Comparison of ENCODE assay signal across 25 cellular contexts in the genomic region with DNA sequence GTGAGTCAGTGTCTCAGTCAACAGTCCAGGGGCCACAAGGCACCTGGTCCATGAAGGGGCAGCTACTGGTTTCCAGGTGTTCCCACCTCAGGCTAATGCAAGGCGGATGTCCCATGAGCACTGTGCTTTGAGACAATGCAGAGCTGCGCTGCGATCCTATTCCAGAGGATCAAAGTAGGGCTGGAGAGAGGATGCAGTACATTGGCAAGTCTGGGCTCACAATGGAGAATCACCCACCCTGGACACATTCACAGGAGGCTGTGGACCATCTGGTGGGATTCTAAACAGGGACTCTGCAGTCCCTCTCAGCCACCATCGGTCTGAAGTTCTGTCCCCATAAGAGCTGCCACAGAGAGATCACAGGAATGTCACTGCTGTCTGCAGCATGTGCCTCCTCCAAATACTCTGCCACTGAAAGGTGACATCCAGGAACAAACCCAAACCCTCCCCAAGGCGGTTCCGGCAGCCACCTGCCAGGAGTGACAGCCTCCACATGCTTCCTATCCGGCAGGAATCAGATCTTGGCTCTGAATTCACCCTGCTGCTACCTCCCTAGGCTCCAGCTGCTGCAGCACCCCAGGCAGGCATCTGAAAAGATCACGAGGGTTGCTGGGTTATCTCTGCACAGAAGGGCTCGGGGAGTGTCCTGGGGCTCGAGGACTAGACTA. TPM values are rescaled to one million over a fixed set of nuclear protein-coding genes. Genes with fewer than 3 reads are reported as not detected.
"Had no signal": no experiment of that assay in that cellular context is flagged by ENCODE, and none has a peak within 500 bp of the region (broad histone marks: within the 10 kb centered on the region; RNA-seq: fewer than 3 reads in every experiment).

No MANE protein-coding gene starts in this region.

- H3K4me3 Mint-ChIP-seq: activated CD8-positive, alpha-beta T cell treated with anti-CD3 and anti-CD28 coated beads, Interleukin-2, amount 10 ng/mL, durations not matched to agents 7 days and 5 days; activated T-helper 1 cell treated with anti-CD3 and anti-CD28 coated beads, Interleukin-12 subunit alpha, Interleukin-12 subunit beta, Interleukin-2, Interleukin-4 antibody, amounts not matched to agents 30 ng/mL and 10 ng/mL and 1 ng/mL, durations not matched to agents 14 hours and 24 hours and 36 hours; memory B cell; nephron progenitor cell; stimulated activated memory B cell treated with anti-CD40 and anti-IgM and Interleukin-4, amounts not matched to agents 10 μg/mL and 1 μg/mL and 100 μg/mL, for 72 hours; type B pancreatic cell had no signal

- FAIRE-seq: frontal cortex, small intestine, TTC549 had no signal

- H3K27me3 Mint-ChIP-seq: memory B cell; stimulated activated memory B cell treated with anti-CD40 and anti-IgM and Interleukin-4, amounts not matched to agents 10 μg/mL and 1 μg/mL and 100 μg/mL, for 72 hours; type B pancreatic cell had no signal

- H3K36me3 ChIP-seq: colonic mucosa had no signal

- DNase-seq: activated CD4-positive, alpha-beta T cell treated with anti-CD3 and anti-CD28 coated beads for 1 hour; activated CD4-positive, alpha-beta T cell treated with anti-CD3 and anti-CD28 coated beads, Interleukin-2, amount 50 U/mL, for 1 hour; activated CD8-positive, alpha-beta T cell treated with anti-CD3 and anti-CD28 coated beads, Interleukin-2, amount 10 ng/mL, durations not matched to agents 7 days and 5 days; activated gamma-delta T cell treated with Interleukin-2 at 50 U/mL for 16 hours; brain microvascular endothelial cell; central memory CD4-positive, alpha-beta T cell; colonic mucosa; hypothalamus; nephron progenitor cell; occipital lobe; small intestine; stimulated activated CD4-positive, alpha-beta T cell treated with anti-CD3 and anti-CD28 coated beads, Interleukin-2, amount 100 ng/mL, for 24 hours had no signal

- H3K4me1 ChIP-seq: ascending aorta, colonic mucosa, esophagus muscularis mucosa, vagina had no signal

- H3K9me3 Mint-ChIP-seq: activated naive CD4-positive, alpha-beta T cell treated with anti-CD3 and anti-CD28 coated beads, Interleukin-2, amount 50 U/mL, for 72 hours; activated T-helper 1 cell treated with anti-CD3 and anti-CD28 coated beads, Interleukin-12 subunit alpha, Interleukin-12 subunit beta, Interleukin-2, Interleukin-4 antibody, amounts not matched to agents 30 ng/mL and 10 ng/mL and 1 ng/mL, durations not matched to agents 14 hours and 24 hours and 36 hours; memory B cell; nephron progenitor cell; stimulated activated memory B cell treated with anti-CD40 and anti-IgM and Interleukin-4, amounts not matched to agents 10 μg/mL and 1 μg/mL and 100 μg/mL, for 72 hours; type B pancreatic cell had no signal

- H3K4me1 Mint-ChIP-seq: memory B cell; nephron progenitor cell; stimulated activated memory B cell treated with anti-CD40 and anti-IgM and Interleukin-4, amounts not matched to agents 10 μg/mL and 1 μg/mL and 100 μg/mL, for 72 hours had no signal

- H3K27ac ChIP-seq: ascending aorta, brain microvascular endothelial cell, colonic mucosa, esophagus muscularis mucosa, thoracic aorta, vagina had no signal

- H3K9me3 ChIP-seq: ascending aorta, colonic mucosa, esophagus muscularis mucosa, thoracic aorta, vagina had no signal

- H3K36me3 Mint-ChIP-seq: activated naive CD4-positive, alpha-beta T cell treated with anti-CD3 and anti-CD28 coated beads, Interleukin-2, amount 50 U/mL, for 72 hours had no signal

- H3K27ac Mint-ChIP-seq: activated CD8-positive, alpha-beta T cell treated with anti-CD3 and anti-CD28 coated beads, Interleukin-2, amount 10 ng/mL, durations not matched to agents 7 days and 5 days; activated T-helper 1 cell treated with anti-CD3 and anti-CD28 coated beads, Interleukin-12 subunit alpha, Interleukin-12 subunit beta, Interleukin-2, Interleukin-4 antibody, amounts not matched to agents 30 ng/mL and 10 ng/mL and 1 ng/mL, durations not matched to agents 14 hours and 24 hours and 36 hours; memory B cell; nephron progenitor cell; stimulated activated memory B cell treated with anti-CD40 and anti-IgM and Interleukin-4, amounts not matched to agents 10 μg/mL and 1 μg/mL and 100 μg/mL, for 72 hours; type B pancreatic cell had no signal

- H3K4me3 ChIP-seq: ascending aorta, colonic mucosa, esophagus muscularis mucosa, thoracic aorta, vagina had no signal

RNA-seq across cellular contexts. Expression of gene SERPIND1, which starts 45.3 kb away (rescaled TPM):
- total RNA-seq: activated CD8-positive, alpha-beta T cell treated with anti-CD3 and anti-CD28 coated beads, Interleukin-2, amount 10 ng/mL, durations not matched to agents 7 days and 5 days; activated naive CD4-positive, alpha-beta T cell treated with anti-CD3 and anti-CD28 coated beads, Interleukin-2, amount 50 U/mL, for 72 hours; activated T-helper 1 cell treated with anti-CD3 and anti-CD28 coated beads, Interleukin-12 subunit alpha, Interleukin-12 subunit beta, Interleukin-2, Interleukin-4 antibody, amounts not matched to agents 30 ng/mL and 10 ng/mL and 1 ng/mL, durations not matched to agents 14 hours and 24 hours and 36 hours; ascending aorta; mononuclear cell; renal cortical epithelial cell; thoracic aorta; vagina had no signal
